In the genomic region with DNA sequence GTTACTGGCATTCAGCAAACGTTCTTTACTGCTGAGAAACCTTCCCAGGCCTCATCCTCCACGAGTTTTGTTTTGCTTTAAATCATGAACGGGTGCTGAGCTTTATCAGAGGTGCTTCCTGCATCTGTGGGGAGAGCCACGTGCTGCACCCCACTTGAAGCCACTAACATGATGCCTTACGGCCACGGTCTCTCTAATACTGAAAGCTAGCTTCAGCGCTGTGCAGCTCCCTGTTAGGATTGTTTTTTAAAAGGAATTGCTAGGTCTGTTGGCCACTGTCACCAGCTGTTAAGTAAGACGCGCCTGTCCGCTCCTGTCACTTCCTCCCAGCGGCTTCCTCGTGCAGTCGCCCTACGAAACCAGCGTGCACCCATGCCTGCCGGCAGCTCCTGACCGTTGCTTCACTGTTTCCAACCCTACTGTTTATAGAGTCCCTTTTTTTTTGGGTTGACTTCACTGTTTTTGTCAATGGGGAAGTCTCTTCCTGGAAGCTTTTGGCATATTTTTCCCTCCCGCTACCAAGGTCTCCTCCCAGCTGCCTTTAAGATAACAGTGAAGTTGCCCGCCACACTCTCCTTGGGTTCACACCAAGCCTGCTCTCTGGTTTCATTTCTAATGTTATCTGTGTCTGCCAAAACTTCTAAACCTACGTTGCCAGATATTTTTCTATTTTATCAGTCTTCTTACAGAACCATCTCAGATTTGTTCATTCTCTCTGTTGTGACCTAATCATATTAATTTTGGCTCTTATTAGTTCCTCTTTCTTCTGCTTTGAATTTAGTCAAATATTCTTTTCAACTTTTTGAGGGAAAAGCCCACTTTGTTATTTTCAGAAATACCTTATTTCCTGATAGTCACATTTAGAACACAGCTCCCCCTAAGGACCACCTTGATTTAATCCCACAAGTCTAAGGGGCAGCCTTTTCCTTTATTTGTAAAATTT, we compare ENCODE assay signal across 8 cellular contexts. TPM values are rescaled to one million over a fixed set of nuclear protein-coding genes. Genes with fewer than 3 reads are reported as not detected.
DNase-seq lines count a peak whose midpoint lies in the region; ATAC-seq and TF ChIP-seq lines count a peak whose summit lies in the region.

No MANE protein-coding gene starts in this region.

- peaks cover 81% of the 10 kb centered on the region for H3K79me2 ChIP-seq in OCI-LY3 (ENCODE audit: low read length)

- no peak for TF ChIP-seq POLR2A in heart left ventricle (IDR thresholded peaks at IDR 0.05)

- intact Hi-C loops in CD4-positive, alpha-beta T cell (cut with DNase I, micrococcal nuclease), result loop anchor here in 1 of 2 experiments (2.0 kb wide), 1 partner anchor 33 kb away; no protein-coding TSS in a partner anchor
- intact Hi-C loops in heart left ventricle (cut with DNase I), result no loop called here

- no peak overlapping the region for H2AFZ ChIP-seq in OCI-LY3 (ENCODE audit: low read depth, low read length)

- H3K4me1 Mint-ChIP-seq in CD4-positive, alpha-beta T cell (ENCODE audit: low read depth), result peaks cover 23% of the 10 kb centered on the region
- peaks cover 36% of the 10 kb centered on the region for H3K4me1 Mint-ChIP-seq in type B pancreatic cell (ENCODE audit: unreplicated experiment)

- TF ChIP-seq CTCF in CD4-positive, alpha-beta T cell (IDR thresholded peaks at IDR 0.05), result no peak
- peak; percentile 41 for TF ChIP-seq CTCF in OCI-LY3 (IDR thresholded peaks at IDR 0.05; ENCODE audit: low read depth, low read length)
- no peak for TF ChIP-seq CTCF in heart left ventricle (IDR thresholded peaks at IDR 0.05)
- no peak for TF ChIP-seq CTCF in type B pancreatic cell (conservative IDR thresholded peaks at IDR 0.05)
- no peak for TF ChIP-seq CTCF in foreskin keratinocyte (conservative IDR thresholded peaks at IDR 0.05)

- peak overlapping the region; percentile 100 for H3K4me2 ChIP-seq in OCI-LY3 (ENCODE audit: low read length)

- POLR2A ChIA-PET in CD4-positive, alpha-beta T cell (lab: Charles Lee), result interaction anchor here (1.1 to 1.7 kb wide), 4 partner anchors 8 to 32 kb away, joined by 3 to 7 read pairs (median 3); no protein-coding TSS in a partner anchor

- H3K9ac ChIP-seq in OCI-LY3 (ENCODE audit: low read length), result peak overlapping the region; percentile 99

- no peaks in the 10 kb centered on the region for H3K27me3 ChIP-seq in CD4-positive, alpha-beta T cell (ENCODE audit: control insufficient read depth, insufficient read depth, low read length)
- no peaks in the 10 kb centered on the region for H3K27me3 ChIP-seq in OCI-LY3 (ENCODE audit: low read depth, low read length)
- no peaks in the 10 kb centered on the region for H3K27me3 ChIP-seq in heart left ventricle
- H3K27me3 ChIP-seq in foreskin keratinocyte, result no peaks in the 10 kb centered on the region

- peak overlapping the region; percentile 28 for H3K4me3 Mint-ChIP-seq in CD4-positive, alpha-beta T cell
- no peak overlapping the region for H3K4me3 Mint-ChIP-seq in type B pancreatic cell

- 43 to 60% (median 50%) methylated on average over 20 of the region's 20 CpGs for WGBS in heart left ventricle, 4 donors

- H3K4me1 ChIP-seq in OCI-LY3 (ENCODE audit: low read length), result peaks cover 88% of the 10 kb centered on the region
- peaks cover 0 to 70% (median 17%) of the 10 kb centered on the region in 12 donors for H3K4me1 ChIP-seq in heart left ventricle
- H3K4me1 ChIP-seq in foreskin keratinocyte, result no peaks in the 10 kb centered on the region

- no peaks in the 10 kb centered on the region for H3K9me3 Mint-ChIP-seq in CD4-positive, alpha-beta T cell
- H3K9me3 Mint-ChIP-seq in type B pancreatic cell, result no peaks in the 10 kb centered on the region

- H4K20me1 ChIP-seq in OCI-LY3 (ENCODE audit: insufficient read depth, low read length), result peaks cover 30% of the 10 kb centered on the region

- DNase-seq in CD4-positive, alpha-beta T cell, result no peak
- DNase-seq in heart left ventricle (peak; percentile 41 to 82 (median 65)), type B pancreatic cell (ENCODE audit: extremely low spot score, unreplicated experiment) (no peak), foreskin keratinocyte (no peak), NCI-H2196 (lab: John Stamatoyannopoulos, UW; ENCODE audit: unreplicated experiment) (no peak)

- no peaks in the 10 kb centered on the region for H3K9me3 ChIP-seq in CD4-positive, alpha-beta T cell (ENCODE audit: control insufficient read depth, low read length)
- no peaks in the 10 kb centered on the region for H3K9me3 ChIP-seq in OCI-LY3 (ENCODE audit: insufficient read depth, low read length)
- H3K9me3 ChIP-seq in heart left ventricle, result no peaks in the 10 kb centered on the region

- no peak overlapping the region for H3K27ac ChIP-seq in CD4-positive, alpha-beta T cell (ENCODE audit: low read depth, low read length)
- H3K27ac ChIP-seq in OCI-LY3 (ENCODE audit: low read length) (peak overlapping the region; percentile 100), heart left ventricle (peak overlapping the region in 5 of 12 donors; percentile 1 to 89 (median 27)), foreskin keratinocyte (no peak overlapping the region)

- CTCF ChIA-PET in CD4-positive, alpha-beta T cell (lab: Charles Lee), result no interaction called here

- H3K36me3 ChIP-seq in OCI-LY3 (replicated peaks; ENCODE audit: low read depth, low read length) (peaks cover 39% of the 10 kb centered on the region), heart left ventricle (peaks cover 0 to 24% (median 0%) of the 10 kb centered on the region in 9 donors)

- H3K36me3 Mint-ChIP-seq in CD4-positive, alpha-beta T cell (ENCODE audit: low read depth), result peaks cover 29% of the 10 kb centered on the region
- H3K36me3 Mint-ChIP-seq in type B pancreatic cell, result peaks cover 3% of the 10 kb centered on the region

- H3K4me3 ChIP-seq in OCI-LY3 (ENCODE audit: low read length), result peak overlapping the region; percentile 87
- H3K4me3 ChIP-seq in heart left ventricle, result peak overlapping the region in 4 of 12 donors; percentile 2 to 26 (median 17)

- H3K27me3 Mint-ChIP-seq in CD4-positive, alpha-beta T cell, result no peaks in the 10 kb centered on the region
- H3K27me3 Mint-ChIP-seq in type B pancreatic cell, result no peaks in the 10 kb centered on the region

- peak; percentile 24 for ATAC-seq in CD4-positive, alpha-beta T cell (ENCODE audit: poor library complexity)
- ATAC-seq in GM21526 (IDR thresholded peaks at IDR 0.05; ENCODE audit: low FRiP score, unreplicated experiment) (peak; percentile 25), heart left ventricle (peak in 3 of 4 donors; percentile 52 to 64 (median 62)), HG02884 (IDR thresholded peaks at IDR 0.05; ENCODE audit: unreplicated experiment) (no peak), foreskin keratinocyte (no peak)

- H3K27ac Mint-ChIP-seq in CD4-positive, alpha-beta T cell, result peak overlapping the region; percentile 18
- peak overlapping the region; percentile 10 for H3K27ac Mint-ChIP-seq in type B pancreatic cell

RNA-seq across cellular contexts. Expression of gene LPCAT1, which starts 20.2 kb away (rescaled TPM):
- total RNA-seq in CD4-positive, alpha-beta T cell, result 10 to 100 TPM; 20.4 to 21.2 TPM
- 10 to 100 TPM in 4 of 9 donors, 1 to 10 TPM in 5; 8.2 to 30.6 (median 9.9) TPM for total RNA-seq in heart left ventricle
- 10 to 100 TPM in 1 of 2 donors, 1 to 10 TPM in 1; 9.6 to 21.9 TPM for polyA plus RNA-seq in heart left ventricle
- total RNA-seq in type B pancreatic cell (ENCODE audit: low replicate concordance), result 91.6 and 97.1 TPM in 2 replicates
- total RNA-seq in foreskin keratinocyte, result 43.2 and 45.6 TPM in 2 replicates
- 28.7 and 33.8 TPM in 2 replicates for polyA plus RNA-seq in foreskin keratinocyte

RNA-seq across cellular contexts. Expression of gene SLC6A3, which starts 58.3 kb away (rescaled TPM):
- under 1 TPM in 1 of 2 experiments, not detected in 1; 0.08 TPM for total RNA-seq in CD4-positive, alpha-beta T cell
- total RNA-seq in heart left ventricle (under 1 TPM in 3 of 9 donors, not detected in 6; 0.08 to 0.29 (median 0.14) TPM), type B pancreatic cell (ENCODE audit: low replicate concordance) (0.19 TPM in 2 replicates), foreskin keratinocyte (not detected in 2 replicates)
- polyA plus RNA-seq in heart left ventricle (under 1 TPM in 1 of 2 donors, not detected in 1; 0.06 TPM), foreskin keratinocyte (not detected in 2 replicates)

Comparison
In these comparisons a context has a peak if more than half of its experiments do, and no peak if none do; other contexts are left out.
1. ATAC-seq: peak in CD4-positive, alpha-beta T cell (single experiment), GM21526 (single experiment) and heart left ventricle (3 of 4); none in HG02884 (single experiment) and foreskin keratinocyte (single experiment).
2. DNase-seq: peak in heart left ventricle (5 of 5); none in CD4-positive, alpha-beta T cell (0 of 10), type B pancreatic cell (single experiment), foreskin keratinocyte (0 of 2) and NCI-H2196 (single experiment).